1 cellular context compared by ENCODE assay signal in genomic region chr11:706957-707816, GRCh38.
TF ChIP-seq lines count a peak whose summit lies in the region.

No MANE protein-coding gene starts in this region.

TF ChIP-seq in HepG2, 621 proteins besides CTCF, POLR2A, EP300 and RAD21 (continued from another document and continues in another):
- TF ChIP-seq, protein P1, sequence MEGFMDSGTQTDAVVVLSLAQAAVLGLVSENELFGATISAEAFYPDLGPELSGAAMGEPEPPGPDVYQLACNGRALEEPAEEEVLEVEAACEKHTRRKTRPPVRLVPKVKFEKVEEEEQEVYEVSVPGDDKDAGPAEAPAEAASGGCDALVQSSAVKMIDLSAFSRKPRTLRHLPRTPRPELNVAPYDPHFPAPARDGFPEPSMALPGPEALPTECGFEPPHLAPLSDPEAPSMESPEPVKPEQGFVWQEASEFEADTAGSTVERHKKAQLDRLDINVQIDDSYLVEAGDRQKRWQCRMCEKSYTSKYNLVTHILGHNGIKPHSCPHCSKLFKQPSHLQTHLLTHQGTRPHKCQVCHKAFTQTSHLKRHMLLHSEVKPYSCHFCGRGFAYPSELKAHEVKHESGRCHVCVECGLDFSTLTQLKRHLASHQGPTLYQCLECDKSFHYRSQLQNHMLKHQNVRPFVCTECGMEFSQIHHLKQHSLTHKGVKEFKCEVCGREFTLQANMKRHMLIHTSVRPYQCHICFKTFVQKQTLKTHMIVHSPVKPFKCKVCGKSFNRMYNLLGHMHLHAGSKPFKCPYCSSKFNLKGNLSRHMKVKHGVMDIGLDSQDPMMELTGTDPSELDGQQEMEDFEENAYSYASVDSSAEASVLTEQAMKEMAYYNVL (CRISPR knock-in tag; IDR thresholded peaks at IDR 0.05; ENCODE audit: borderline replicate concordance), result peak; percentile 64; the same call in 1 of the 2 replicates
- 0 out of 2 replicates have a peak, but pooled peaks have one; percentile 56 for TF ChIP-seq ZNF850 (CRISPR knock-in tag; conservative IDR thresholded peaks at IDR 0.05)
- TF ChIP-seq ZNF225 (CRISPR knock-in tag; IDR thresholded peaks at IDR 0.05), result peak; percentile 50; the same call in 1 of the 2 replicates
- peak; percentile 87 for TF ChIP-seq KAT7 (CRISPR knock-in tag; IDR thresholded peaks at IDR 0.05; ENCODE audit: borderline replicate concordance)
- no peak for TF ChIP-seq TEAD2 (CRISPR knock-in tag; IDR thresholded peaks at IDR 0.05)
- TF ChIP-seq ZNF160 (CRISPR knock-in tag; IDR thresholded peaks at IDR 0.05), result peak; percentile 84
- peak; percentile 75; the same call in 1 of the 2 replicates for TF ChIP-seq ZNF747 (CRISPR knock-in tag; IDR thresholded peaks at IDR 0.05; ENCODE audit: borderline replicate concordance)
- no peak for TF ChIP-seq ZNF44 (CRISPR knock-in tag; IDR thresholded peaks at IDR 0.05)
- TF ChIP-seq ZNF749 (CRISPR knock-in tag; IDR thresholded peaks at IDR 0.05; ENCODE audit: borderline replicate concordance), result no peak
- peak; percentile 39; the same call in 1 of the 2 replicates for TF ChIP-seq ZNF142 (CRISPR knock-in tag; IDR thresholded peaks at IDR 0.05)
- TF ChIP-seq MAF1 (CRISPR knock-in tag; IDR thresholded peaks at IDR 0.05; ENCODE audit: borderline replicate concordance), result peak; percentile 26; the same call in 1 of the 2 replicates
- TF ChIP-seq, protein P2, sequence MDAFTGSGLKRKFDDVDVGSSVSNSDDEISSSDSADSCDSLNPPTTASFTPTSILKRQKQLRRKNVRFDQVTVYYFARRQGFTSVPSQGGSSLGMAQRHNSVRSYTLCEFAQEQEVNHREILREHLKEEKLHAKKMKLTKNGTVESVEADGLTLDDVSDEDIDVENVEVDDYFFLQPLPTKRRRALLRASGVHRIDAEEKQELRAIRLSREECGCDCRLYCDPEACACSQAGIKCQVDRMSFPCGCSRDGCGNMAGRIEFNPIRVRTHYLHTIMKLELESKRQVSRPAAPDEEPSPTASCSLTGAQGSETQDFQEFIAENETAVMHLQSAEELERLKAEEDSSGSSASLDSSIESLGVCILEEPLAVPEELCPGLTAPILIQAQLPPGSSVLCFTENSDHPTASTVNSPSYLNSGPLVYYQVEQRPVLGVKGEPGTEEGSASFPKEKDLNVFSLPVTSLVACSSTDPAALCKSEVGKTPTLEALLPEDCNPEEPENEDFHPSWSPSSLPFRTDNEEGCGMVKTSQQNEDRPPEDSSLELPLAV (CRISPR knock-in tag; conservative IDR thresholded peaks at IDR 0.05; ENCODE audit: low read depth), result no peak
- TF ChIP-seq ZNF607 (CRISPR knock-in tag; IDR thresholded peaks at IDR 0.05; ENCODE audit: borderline replicate concordance), result peak; percentile 85
- TF ChIP-seq, protein P3, sequence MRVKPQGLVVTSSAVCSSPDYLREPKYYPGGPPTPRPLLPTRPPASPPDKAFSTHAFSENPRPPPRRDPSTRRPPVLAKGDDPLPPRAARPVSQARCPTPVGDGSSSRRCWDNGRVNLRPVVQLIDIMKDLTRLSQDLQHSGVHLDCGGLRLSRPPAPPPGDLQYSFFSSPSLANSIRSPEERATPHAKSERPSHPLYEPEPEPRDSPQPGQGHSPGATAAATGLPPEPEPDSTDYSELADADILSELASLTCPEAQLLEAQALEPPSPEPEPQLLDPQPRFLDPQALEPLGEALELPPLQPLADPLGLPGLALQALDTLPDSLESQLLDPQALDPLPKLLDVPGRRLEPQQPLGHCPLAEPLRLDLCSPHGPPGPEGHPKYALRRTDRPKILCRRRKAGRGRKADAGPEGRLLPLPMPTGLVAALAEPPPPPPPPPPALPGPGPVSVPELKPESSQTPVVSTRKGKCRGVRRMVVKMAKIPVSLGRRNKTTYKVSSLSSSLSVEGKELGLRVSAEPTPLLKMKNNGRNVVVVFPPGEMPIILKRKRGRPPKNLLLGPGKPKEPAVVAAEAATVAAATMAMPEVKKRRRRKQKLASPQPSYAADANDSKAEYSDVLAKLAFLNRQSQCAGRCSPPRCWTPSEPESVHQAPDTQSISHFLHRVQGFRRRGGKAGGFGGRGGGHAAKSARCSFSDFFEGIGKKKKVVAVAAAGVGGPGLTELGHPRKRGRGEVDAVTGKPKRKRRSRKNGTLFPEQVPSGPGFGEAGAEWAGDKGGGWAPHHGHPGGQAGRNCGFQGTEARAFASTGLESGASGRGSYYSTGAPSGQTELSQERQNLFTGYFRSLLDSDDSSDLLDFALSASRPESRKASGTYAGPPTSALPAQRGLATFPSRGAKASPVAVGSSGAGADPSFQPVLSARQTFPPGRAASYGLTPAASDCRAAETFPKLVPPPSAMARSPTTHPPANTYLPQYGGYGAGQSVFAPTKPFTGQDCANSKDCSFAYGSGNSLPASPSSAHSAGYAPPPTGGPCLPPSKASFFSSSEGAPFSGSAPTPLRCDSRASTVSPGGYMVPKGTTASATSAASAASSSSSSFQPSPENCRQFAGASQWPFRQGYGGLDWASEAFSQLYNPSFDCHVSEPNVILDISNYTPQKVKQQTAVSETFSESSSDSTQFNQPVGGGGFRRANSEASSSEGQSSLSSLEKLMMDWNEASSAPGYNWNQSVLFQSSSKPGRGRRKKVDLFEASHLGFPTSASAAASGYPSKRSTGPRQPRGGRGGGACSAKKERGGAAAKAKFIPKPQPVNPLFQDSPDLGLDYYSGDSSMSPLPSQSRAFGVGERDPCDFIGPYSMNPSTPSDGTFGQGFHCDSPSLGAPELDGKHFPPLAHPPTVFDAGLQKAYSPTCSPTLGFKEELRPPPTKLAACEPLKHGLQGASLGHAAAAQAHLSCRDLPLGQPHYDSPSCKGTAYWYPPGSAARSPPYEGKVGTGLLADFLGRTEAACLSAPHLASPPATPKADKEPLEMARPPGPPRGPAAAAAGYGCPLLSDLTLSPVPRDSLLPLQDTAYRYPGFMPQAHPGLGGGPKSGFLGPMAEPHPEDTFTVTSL (CRISPR knock-in tag; IDR thresholded peaks at IDR 0.05; ENCODE audit: borderline replicate concordance), result peak; percentile 71; the same call in 1 of the 2 replicates
- TF ChIP-seq CBFB (CRISPR knock-in tag; IDR thresholded peaks at IDR 0.05), result peak; percentile 20; the same call in 1 of the 2 replicates
- TF ChIP-seq ZNF816 (CRISPR knock-in tag; IDR thresholded peaks at IDR 0.05; ENCODE audit: borderline replicate concordance), result 0 out of 2 replicates have a peak, but pooled peaks have one; percentile 63
- no peak for TF ChIP-seq STAT5B (CRISPR knock-in tag; IDR thresholded peaks at IDR 0.05)
- TF ChIP-seq CBX1 (IDR thresholded peaks at IDR 0.05; ENCODE audit: low read depth), result peak; percentile 12
- TF ChIP-seq, protein P4, sequence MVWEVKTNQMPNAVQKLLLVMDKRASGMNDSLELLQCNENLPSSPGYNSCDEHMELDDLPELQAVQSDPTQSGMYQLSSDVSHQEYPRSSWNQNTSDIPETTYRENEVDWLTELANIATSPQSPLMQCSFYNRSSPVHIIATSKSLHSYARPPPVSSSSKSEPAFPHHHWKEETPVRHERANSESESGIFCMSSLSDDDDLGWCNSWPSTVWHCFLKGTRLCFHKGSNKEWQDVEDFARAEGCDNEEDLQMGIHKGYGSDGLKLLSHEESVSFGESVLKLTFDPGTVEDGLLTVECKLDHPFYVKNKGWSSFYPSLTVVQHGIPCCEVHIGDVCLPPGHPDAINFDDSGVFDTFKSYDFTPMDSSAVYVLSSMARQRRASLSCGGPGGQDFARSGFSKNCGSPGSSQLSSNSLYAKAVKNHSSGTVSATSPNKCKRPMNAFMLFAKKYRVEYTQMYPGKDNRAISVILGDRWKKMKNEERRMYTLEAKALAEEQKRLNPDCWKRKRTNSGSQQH (CRISPR knock-in tag; IDR thresholded peaks at IDR 0.05; ENCODE audit: low read depth), result peak; percentile 57; the same call in 1 of the 2 replicates
- peak; percentile 41; the same call in 1 of the 2 replicates for TF ChIP-seq ZNF629 (CRISPR knock-in tag; conservative IDR thresholded peaks at IDR 0.05)
- peak; percentile 68; the same call in 1 of the 2 replicates for TF ChIP-seq ZNF17 (CRISPR knock-in tag; IDR thresholded peaks at IDR 0.05)
- TF ChIP-seq NR2F1 (CRISPR knock-in tag; IDR thresholded peaks at IDR 0.05), result peak; percentile 90 to 97
- no peak for TF ChIP-seq NCOA5 (CRISPR knock-in tag; IDR thresholded peaks at IDR 0.05)
- TF ChIP-seq NFIB (CRISPR knock-in tag; IDR thresholded peaks at IDR 0.05; ENCODE audit: borderline replicate concordance), result no peak
- TF ChIP-seq CHD4 (IDR thresholded peaks at IDR 0.05; ENCODE audit: borderline replicate concordance, low read length), result no peak
- no peak for TF ChIP-seq HOXA9 (CRISPR knock-in tag; IDR thresholded peaks at IDR 0.05; ENCODE audit: borderline replicate concordance)
- peak; percentile 50; the same call in 1 of the 2 replicates for TF ChIP-seq HMG20A (CRISPR knock-in tag; IDR thresholded peaks at IDR 0.05; ENCODE audit: borderline replicate concordance)
- 0 out of 2 replicates have a peak, but pooled peaks have one; percentile 54 for TF ChIP-seq ZNF224 (CRISPR knock-in tag; IDR thresholded peaks at IDR 0.05)
- TF ChIP-seq NAIF1 (CRISPR knock-in tag; IDR thresholded peaks at IDR 0.05; ENCODE audit: borderline replicate concordance), result peak; percentile 87; the same call in 1 of the 2 replicates
- no peak; the same call in 1 of the 2 replicates for TF ChIP-seq LCORL (IDR thresholded peaks at IDR 0.05)
- peak; percentile 98 for TF ChIP-seq LCORL (CRISPR knock-in tag; IDR thresholded peaks at IDR 0.05)
- peak; percentile 87; the same call in 1 of the 2 replicates for TF ChIP-seq ZNF703 (CRISPR knock-in tag; IDR thresholded peaks at IDR 0.05; ENCODE audit: borderline replicate concordance)
- TF ChIP-seq ZNF331 (CRISPR knock-in tag; IDR thresholded peaks at IDR 0.05), result peak; percentile 30; the same call in 1 of the 2 replicates
- peak; percentile 95 for TF ChIP-seq NR2C2 (CRISPR knock-in tag; IDR thresholded peaks at IDR 0.05; ENCODE audit: borderline replicate concordance)
- TF ChIP-seq ZMYM2 (CRISPR knock-in tag; IDR thresholded peaks at IDR 0.05), result peak; percentile 99
- TF ChIP-seq ZNF383 (CRISPR knock-in tag; IDR thresholded peaks at IDR 0.05; ENCODE audit: borderline replicate concordance), result peak; percentile 30; the same call in 1 of the 2 replicates
- TF ChIP-seq ELF1 (CRISPR knock-in tag; IDR thresholded peaks at IDR 0.05), result peak; percentile 64; the same call in 1 of the 2 replicates
- peak; percentile 98 for TF ChIP-seq NCOR1 (IDR thresholded peaks at IDR 0.05; ENCODE audit: borderline replicate concordance, low read length)
- peak; percentile 77; the same call in 1 of the 2 replicates for TF ChIP-seq TBX3 (IDR thresholded peaks at IDR 0.05; ENCODE audit: borderline replicate concordance)
- TF ChIP-seq ARNTL (CRISPR knock-in tag; IDR thresholded peaks at IDR 0.05), result peak; percentile 88
- no peak for TF ChIP-seq HNRNPH1 (optimal IDR thresholded peaks at IDR 0.05; ENCODE audit: low read depth, low read length)
- peak; percentile 89 for TF ChIP-seq ZBTB3 (CRISPR knock-in tag; IDR thresholded peaks at IDR 0.05; ENCODE audit: borderline replicate concordance, low read depth)
- TF ChIP-seq, protein P5, sequence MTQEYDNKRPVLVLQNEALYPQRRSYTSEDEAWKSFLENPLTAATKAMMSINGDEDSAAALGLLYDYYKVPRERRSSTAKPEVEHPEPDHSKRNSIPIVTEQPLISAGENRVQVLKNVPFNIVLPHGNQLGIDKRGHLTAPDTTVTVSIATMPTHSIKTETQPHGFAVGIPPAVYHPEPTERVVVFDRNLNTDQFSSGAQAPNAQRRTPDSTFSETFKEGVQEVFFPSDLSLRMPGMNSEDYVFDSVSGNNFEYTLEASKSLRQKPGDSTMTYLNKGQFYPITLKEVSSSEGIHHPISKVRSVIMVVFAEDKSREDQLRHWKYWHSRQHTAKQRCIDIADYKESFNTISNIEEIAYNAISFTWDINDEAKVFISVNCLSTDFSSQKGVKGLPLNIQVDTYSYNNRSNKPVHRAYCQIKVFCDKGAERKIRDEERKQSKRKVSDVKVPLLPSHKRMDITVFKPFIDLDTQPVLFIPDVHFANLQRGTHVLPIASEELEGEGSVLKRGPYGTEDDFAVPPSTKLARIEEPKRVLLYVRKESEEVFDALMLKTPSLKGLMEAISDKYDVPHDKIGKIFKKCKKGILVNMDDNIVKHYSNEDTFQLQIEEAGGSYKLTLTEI (CRISPR knock-in tag; conservative IDR thresholded peaks at IDR 0.05), result no peak
